23 cellular contexts compared by ENCODE assay signal in genomic region chr11:88404932-88405710, GRCh38.
A peak's percentile ranks its signal among the peaks of the same experiment; 100 is the strongest.
DNase-seq lines count a peak whose midpoint lies in the region; ATAC-seq and TF ChIP-seq lines count a peak whose summit lies in the region.
"Had no signal": no experiment of that assay in that cellular context is flagged by ENCODE, and none has a peak within 500 bp of the region (broad histone marks: within the 10 kb centered on the region; RNA-seq: fewer than 3 reads in every experiment).

No MANE protein-coding gene starts in this region.

- H3K36me3 ChIP-seq in right atrium auricular region (no peaks in the 10 kb centered on the region), heart left ventricle (no peaks in the 10 kb centered on the region), colonic mucosa (no peaks in the 10 kb centered on the region)
- H3K36me3 ChIP-seq: BE2C, gastroesophageal sphincter, spleen, tibial artery had no signal

- WGBS in heart left ventricle, 4 donors, result 79 to 85% (median 84%) methylated on average over 1 of the region's 1 CpG

- H3K27ac ChIP-seq in right atrium auricular region (peak overlapping the region; percentile 13 to 24), heart left ventricle (peak overlapping the region in 5 of 12 donors; percentile 2 to 67 (median 42)), colonic mucosa (peak overlapping the region; percentile 13)
- H3K27ac ChIP-seq: gastroesophageal sphincter, tibial artery had no signal

- TF ChIP-seq POLR2A in heart left ventricle (IDR thresholded peaks at IDR 0.05), result no peak

- H3K9ac ChIP-seq in colonic mucosa (ENCODE audit: low read depth in 2 of 2, low read length in 2 of 2), result no peak overlapping the region

- DNase-seq in right atrium auricular region (ENCODE audit: low spot score) (no peak), heart left ventricle (no peak), colonic mucosa (no peak), kidney glomerular epithelial cell (lab: John Stamatoyannopoulos, UW) (peak; percentile 38), activated gamma-delta T cell treated with Interleukin-2 at 50 U/mL for 16 hours (no peak), epidermal melanocyte (ENCODE audit: insufficient read length, low spot score) (no peak)
- no peak for DNase-seq in activated naive CD4-positive, alpha-beta T cell treated with anti-CD3 and anti-CD28 coated beads, Interleukin-2, amount 50 U/mL, for 16 hours
- DNase-seq: activated CD8-positive, alpha-beta T cell treated with anti-CD3 and anti-CD28 coated beads, Interleukin-2, amount 10 ng/mL, durations not matched to agents 7 days and 5 days; BE2C; dermis blood vessel endothelial cell; H9; naive B cell; NCI-H146; NCI-H2171 treated with DMSO at 0.1 percent for 48 hours; NCI-H526; occipital lobe; spleen; stimulated activated CD4-positive, alpha-beta T cell treated with anti-CD3 and anti-CD28 coated beads, Interleukin-4, amount 100 ng/mL, for 24 hours; stimulated activated naive CD4-positive, alpha-beta T cell treated with Interleukin-2 at 50 U/mL for 16 hours; tibial artery had no signal

- H3K4me3 ChIP-seq in right atrium auricular region, result no peak overlapping the region
- peak overlapping the region in 3 of 12 donors; percentile 26 to 42 (median 37) for H3K4me3 ChIP-seq in heart left ventricle
- H3K4me3 ChIP-seq in colonic mucosa, result no peak overlapping the region
- H3K4me3 ChIP-seq: gastroesophageal sphincter, spleen, tibial artery had no signal

- H3K9me3 ChIP-seq in right atrium auricular region, result no peaks in the 10 kb centered on the region
- H3K9me3 ChIP-seq in heart left ventricle, result no peaks in the 10 kb centered on the region
- H3K9me3 ChIP-seq in colonic mucosa, result no peaks in the 10 kb centered on the region
- H3K9me3 ChIP-seq: BE2C, gastroesophageal sphincter, spleen, tibial artery had no signal

- H3K27me3 ChIP-seq in right atrium auricular region, result no peaks in the 10 kb centered on the region
- H3K27me3 ChIP-seq in heart left ventricle, result no peaks in the 10 kb centered on the region
- no peaks in the 10 kb centered on the region for H3K27me3 ChIP-seq in colonic mucosa
- H3K27me3 ChIP-seq: BE2C, gastroesophageal sphincter, spleen, tibial artery had no signal

- intact Hi-C loops in heart left ventricle (cut with DNase I), result loop anchor here in 1 of 10 donors (5.0 kb wide), 1 partner anchor 68 kb away; the partner anchor contains the start of gene CTSC
- intact Hi-C loops in colonic mucosa (cut with DNase I), result no loop called here

- TF ChIP-seq CTCF in right atrium auricular region (IDR thresholded peaks at IDR 0.05) (no peak), heart left ventricle (IDR thresholded peaks at IDR 0.05) (no peak), colonic mucosa (IDR thresholded peaks at IDR 0.05) (no peak)

- peaks cover 0 to 6% of the 10 kb centered on the region in 2 donors for H3K4me1 ChIP-seq in right atrium auricular region
- peaks cover 0 to 49% (median 1%) of the 10 kb centered on the region in 12 donors for H3K4me1 ChIP-seq in heart left ventricle
- H3K4me1 ChIP-seq in colonic mucosa, result no peaks in the 10 kb centered on the region
- H3K4me1 ChIP-seq: BE2C had no signal

- no peak for ATAC-seq in heart left ventricle
- ATAC-seq in HG03442 (IDR thresholded peaks at IDR 0.05; ENCODE audit: unreplicated experiment), result no peak
- ATAC-seq: activated CD4-positive, CD25-positive, alpha-beta regulatory T cell treated with anti-CD3 and anti-CD28 coated beads, Interleukin-2, amount 50 U/mL, for 24 hours; activated CD8-positive, alpha-beta T cell treated with anti-CD3 and anti-CD28 coated beads, Interleukin-2, amount 10 ng/mL, durations not matched to agents 7 days and 5 days; gastroesophageal sphincter had no signal
